17 cellular contexts compared by ENCODE assay signal in genomic region chr11:14722507-14722906, GRCh38.
"Had no signal": no experiment of that assay in that cellular context is flagged by ENCODE, and none has a peak within 500 bp of the region (broad histone marks: within the 10 kb centered on the region; RNA-seq: fewer than 3 reads in every experiment).

No MANE protein-coding gene starts in this region.

- H3K27ac Mint-ChIP-seq: dendritic cell treated with granulocyte-macrophage colony-stimulating factor and Interleukin-4, amounts not matched to agents 40 ng/mL and 50 ng/mL, for 4 days; natural killer cell; progenitor cell of endocrine pancreas; stimulated activated memory B cell treated with anti-CD40 and anti-IgM and Interleukin-4, amounts not matched to agents 10 μg/mL and 1 μg/mL and 100 μg/mL, for 72 hours had no signal

- H3K27me3 ChIP-seq: colonic mucosa, esophagus muscularis mucosa, neutrophil, spleen, vagina had no signal

- H3K4me1 ChIP-seq: colonic mucosa, lower lobe of right lung, parathyroid adenoma, vagina had no signal

- DNase-seq: colonic mucosa; effector CD8-positive, alpha-beta T cell; left ventricle myocardium superior; lower lobe of right lung; natural killer cell; spleen; stimulated activated CD4-positive, alpha-beta T cell treated with anti-CD3 and anti-CD28 coated beads, Interleukin-4, amount 100 ng/mL, for 4 hours; stimulated activated naive CD8-positive, alpha-beta T cell treated with anti-CD3 and anti-CD28 coated beads, Interleukin-15, Interleukin-2, amounts not matched to agents 100 U/mL and 50 U/mL, for 24 hours; trophoblast cell had no signal

- H2AFZ ChIP-seq: parathyroid adenoma had no signal

- H3K9me3 ChIP-seq: colonic mucosa, esophagus muscularis mucosa, lower lobe of right lung, neutrophil, spleen, vagina had no signal

- ATAC-seq: left ventricle myocardium superior; lower lobe of right lung; natural killer cell; stimulated activated memory B cell treated with anti-CD40 and anti-IgM and Interleukin-4, amounts not matched to agents 10 μg/mL and 1 μg/mL and 100 μg/mL, for 72 hours; stimulated activated naive CD8-positive, alpha-beta T cell treated with anti-CD3 and anti-CD28 coated beads, Interleukin-15, Interleukin-2, amounts not matched to agents 100 U/mL and 50 U/mL, for 24 hours had no signal

- H3K27me3 Mint-ChIP-seq: dendritic cell treated with granulocyte-macrophage colony-stimulating factor and Interleukin-4, amounts not matched to agents 40 ng/mL and 50 ng/mL, for 4 days; progenitor cell of endocrine pancreas had no signal

- H3K36me3 ChIP-seq: colonic mucosa, esophagus muscularis mucosa, lower lobe of right lung, neutrophil, spleen, vagina had no signal

- H3K4me3 ChIP-seq: colonic mucosa, esophagus muscularis mucosa, lower lobe of right lung, skin epidermis, spleen, vagina had no signal

- H3K36me3 Mint-ChIP-seq: natural killer cell; stimulated activated memory B cell treated with anti-CD40 and anti-IgM and Interleukin-4, amounts not matched to agents 10 μg/mL and 1 μg/mL and 100 μg/mL, for 72 hours had no signal

- H3K9ac ChIP-seq: parathyroid adenoma had no signal

- H3K27ac ChIP-seq: colonic mucosa, esophagus muscularis mucosa, lower lobe of right lung, neutrophil, parathyroid adenoma, skin epidermis, spleen, vagina had no signal

- H3K4me3 Mint-ChIP-seq: dendritic cell treated with granulocyte-macrophage colony-stimulating factor and Interleukin-4, amounts not matched to agents 40 ng/mL and 50 ng/mL, for 4 days; natural killer cell; stimulated activated memory B cell treated with anti-CD40 and anti-IgM and Interleukin-4, amounts not matched to agents 10 μg/mL and 1 μg/mL and 100 μg/mL, for 72 hours had no signal

- H3K9me3 Mint-ChIP-seq: dendritic cell treated with granulocyte-macrophage colony-stimulating factor and Interleukin-4, amounts not matched to agents 40 ng/mL and 50 ng/mL, for 4 days; natural killer cell; stimulated activated memory B cell treated with anti-CD40 and anti-IgM and Interleukin-4, amounts not matched to agents 10 μg/mL and 1 μg/mL and 100 μg/mL, for 72 hours had no signal

- H3K79me2 ChIP-seq: parathyroid adenoma had no signal

- H3K4me1 Mint-ChIP-seq: stimulated activated memory B cell treated with anti-CD40 and anti-IgM and Interleukin-4, amounts not matched to agents 10 μg/mL and 1 μg/mL and 100 μg/mL, for 72 hours had no signal
